Comparison of ENCODE assay signal across 23 cellular contexts in the genomic region with DNA sequence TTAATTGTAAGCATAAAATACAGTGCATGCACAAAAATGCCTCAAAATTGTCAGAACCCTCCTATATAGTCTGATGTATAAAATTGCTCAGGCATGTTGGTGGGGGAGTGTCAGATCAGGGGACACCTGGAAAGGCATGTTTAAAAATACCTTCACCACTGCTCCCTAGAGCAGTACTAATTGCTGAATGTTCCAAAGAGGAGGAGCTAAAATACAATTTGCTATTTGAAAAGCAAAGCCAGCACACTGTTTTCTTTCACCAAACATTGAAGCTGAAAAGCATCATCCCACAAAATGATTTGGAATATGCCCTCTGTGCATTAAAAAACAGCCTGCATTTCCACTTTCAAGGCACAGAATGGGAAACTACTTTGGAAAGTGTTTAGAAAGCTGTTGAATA. TPM values are rescaled to one million over a fixed set of nuclear protein-coding genes. Genes with fewer than 3 reads are reported as not detected.
"Had no signal": no experiment of that assay in that cellular context is flagged by ENCODE, and none has a peak within 500 bp of the region (broad histone marks: within the 10 kb centered on the region; RNA-seq: fewer than 3 reads in every experiment).

No MANE protein-coding gene starts in this region.

- H3K36me3 Mint-ChIP-seq: activated CD8-positive, alpha-beta memory T cell treated with anti-CD3 and anti-CD28 coated beads, Interleukin-2, amount 10 ng/mL, durations not matched to agents 7 days and 5 days; activated naive CD4-positive, alpha-beta T cell treated with anti-CD3 and anti-CD28 coated beads, Interleukin-2, amount 10 ng/mL, durations not matched to agents 7 days and 5 days; activated naive CD8-positive, alpha-beta T cell treated with anti-CD3 and anti-CD28 coated beads for 36 hours; WTC11 had no signal

- H3K27ac ChIP-seq: KMS-11 had no signal

- H3K9ac ChIP-seq: KMS-11 had no signal

- H3K4me1 Mint-ChIP-seq: activated CD4-positive, alpha-beta T cell treated with anti-CD3 and anti-CD28 coated beads, Interleukin-2, amount 10 ng/mL, durations not matched to agents 24 days and 14 days; activated CD8-positive, alpha-beta memory T cell treated with anti-CD3 and anti-CD28 coated beads, Interleukin-2, amount 10 ng/mL, durations not matched to agents 7 days and 5 days; activated naive CD4-positive, alpha-beta T cell treated with anti-CD3 and anti-CD28 coated beads, Interleukin-2, amount 10 ng/mL, durations not matched to agents 7 days and 5 days; activated naive CD8-positive, alpha-beta T cell treated with anti-CD3 and anti-CD28 coated beads for 36 hours; activated T-helper 17 cell treated with anti-CD3 and anti-CD28 coated beads, Interleukin-2, amount 50 U/mL, for 72 hours had no signal

- ATAC-seq: activated CD8-positive, alpha-beta memory T cell treated with anti-CD3 and anti-CD28 coated beads, Interleukin-2, amount 10 ng/mL, durations not matched to agents 7 days and 5 days; activated T-helper 17 cell treated with anti-CD3 and anti-CD28 coated beads, Interleukin-2, amount 50 U/mL, for 72 hours; WTC11 had no signal

- H3K9me3 Mint-ChIP-seq: activated CD4-positive, alpha-beta T cell treated with anti-CD3 and anti-CD28 coated beads, Interleukin-2, amount 10 ng/mL, durations not matched to agents 24 days and 14 days; activated naive CD4-positive, alpha-beta T cell treated with anti-CD3 and anti-CD28 coated beads, Interleukin-2, amount 10 ng/mL, durations not matched to agents 7 days and 5 days; activated T-cell treated with anti-CD3 and anti-CD28 coated beads, Interleukin-2, amount 50 U/mL, for 24 hours; activated T-helper 17 cell treated with anti-CD3 and anti-CD28 coated beads, Interleukin-2, amount 50 U/mL, for 72 hours; T-helper 1 cell treated with Interleukin-12 subunit alpha and Interleukin-12 subunit beta and Interleukin-4 antibody, amounts not matched to agents 30 μg/mL and 1 μg/mL, for 36 hours; WTC11 had no signal

- H3K4me3 Mint-ChIP-seq: activated CD4-positive, alpha-beta T cell treated with anti-CD3 and anti-CD28 coated beads, Interleukin-2, amount 10 ng/mL, durations not matched to agents 24 days and 14 days; activated CD8-positive, alpha-beta memory T cell treated with anti-CD3 and anti-CD28 coated beads, Interleukin-2, amount 10 ng/mL, durations not matched to agents 7 days and 5 days; activated naive CD4-positive, alpha-beta T cell treated with anti-CD3 and anti-CD28 coated beads, Interleukin-2, amount 10 ng/mL, durations not matched to agents 7 days and 5 days; activated naive CD8-positive, alpha-beta T cell treated with anti-CD3 and anti-CD28 coated beads for 36 hours; activated T-cell treated with anti-CD3 and anti-CD28 coated beads, Interleukin-2, amount 50 U/mL, for 24 hours; activated T-helper 17 cell treated with anti-CD3 and anti-CD28 coated beads, Interleukin-2, amount 50 U/mL, for 72 hours; T-helper 1 cell treated with Interleukin-12 subunit alpha and Interleukin-12 subunit beta and Interleukin-4 antibody, amounts not matched to agents 30 μg/mL and 1 μg/mL, for 36 hours; WTC11 had no signal

- DNase-seq: activated CD4-positive, alpha-beta T cell treated with anti-CD3 and anti-CD28 coated beads, Interleukin-2, amount 10 ng/mL, durations not matched to agents 24 days and 14 days; activated CD4-positive, alpha-beta T cell treated with anti-CD3 and anti-CD28 coated beads, Interleukin-2, amount 50 U/mL, for 48 hours; activated CD4-positive, CD25-positive, alpha-beta regulatory T cell treated with anti-CD3 and anti-CD28 coated beads, Interleukin-2, amount 50 U/mL, for 72 hours; activated CD8-positive, alpha-beta memory T cell treated with anti-CD3 and anti-CD28 coated beads, Interleukin-2, amount 10 ng/mL, durations not matched to agents 7 days and 5 days; activated gamma-delta T cell; activated naive CD4-positive, alpha-beta T cell treated with anti-CD3 and anti-CD28 coated beads, Interleukin-2, amount 10 ng/mL, durations not matched to agents 7 days and 5 days; activated naive CD8-positive, alpha-beta T cell treated with anti-CD3 and anti-CD28 coated beads for 36 hours; activated T-cell treated with anti-CD3 and anti-CD28 coated beads, Interleukin-2, amount 50 U/mL, for 24 hours; NCI-H1092; NCI-H1694; NCI-H2029; NCI-H2107; NCI-H510A; NCI-H526 treated with DMSO at 0.1 percent for 48 hours; NK-92 treated with Interleukin-12 subunit alpha and Interleukin-12 subunit beta, amount 100 ng/mL, for 24 hours; SHP77 had no signal

- H3K27ac Mint-ChIP-seq: activated CD4-positive, alpha-beta T cell treated with anti-CD3 and anti-CD28 coated beads, Interleukin-2, amount 10 ng/mL, durations not matched to agents 24 days and 14 days; activated CD8-positive, alpha-beta memory T cell treated with anti-CD3 and anti-CD28 coated beads, Interleukin-2, amount 10 ng/mL, durations not matched to agents 7 days and 5 days; activated naive CD4-positive, alpha-beta T cell treated with anti-CD3 and anti-CD28 coated beads, Interleukin-2, amount 10 ng/mL, durations not matched to agents 7 days and 5 days; activated naive CD8-positive, alpha-beta T cell treated with anti-CD3 and anti-CD28 coated beads for 36 hours; activated T-cell treated with anti-CD3 and anti-CD28 coated beads, Interleukin-2, amount 50 U/mL, for 24 hours; activated T-helper 17 cell treated with anti-CD3 and anti-CD28 coated beads, Interleukin-2, amount 50 U/mL, for 72 hours; T-helper 1 cell treated with Interleukin-12 subunit alpha and Interleukin-12 subunit beta and Interleukin-4 antibody, amounts not matched to agents 30 μg/mL and 1 μg/mL, for 36 hours; WTC11 had no signal

RNA-seq across cellular contexts. Expression of gene ADAMTS18, which starts 2.6 kb away (rescaled TPM):
- total RNA-seq: activated CD4-positive, alpha-beta T cell treated with anti-CD3 and anti-CD28 coated beads, Interleukin-2, amount 10 ng/mL, durations not matched to agents 24 days and 14 days; activated CD8-positive, alpha-beta memory T cell treated with anti-CD3 and anti-CD28 coated beads, Interleukin-2, amount 10 ng/mL, durations not matched to agents 7 days and 5 days; activated naive CD8-positive, alpha-beta T cell treated with anti-CD3 and anti-CD28 coated beads for 36 hours; activated T-helper 17 cell treated with anti-CD3 and anti-CD28 coated beads, Interleukin-2, amount 50 U/mL, for 72 hours; cardiac septum; MCF 10A; SK-MEL-5 had no signal
